Comparison of ENCODE assay signal across 16 cellular contexts in the genomic region with DNA sequence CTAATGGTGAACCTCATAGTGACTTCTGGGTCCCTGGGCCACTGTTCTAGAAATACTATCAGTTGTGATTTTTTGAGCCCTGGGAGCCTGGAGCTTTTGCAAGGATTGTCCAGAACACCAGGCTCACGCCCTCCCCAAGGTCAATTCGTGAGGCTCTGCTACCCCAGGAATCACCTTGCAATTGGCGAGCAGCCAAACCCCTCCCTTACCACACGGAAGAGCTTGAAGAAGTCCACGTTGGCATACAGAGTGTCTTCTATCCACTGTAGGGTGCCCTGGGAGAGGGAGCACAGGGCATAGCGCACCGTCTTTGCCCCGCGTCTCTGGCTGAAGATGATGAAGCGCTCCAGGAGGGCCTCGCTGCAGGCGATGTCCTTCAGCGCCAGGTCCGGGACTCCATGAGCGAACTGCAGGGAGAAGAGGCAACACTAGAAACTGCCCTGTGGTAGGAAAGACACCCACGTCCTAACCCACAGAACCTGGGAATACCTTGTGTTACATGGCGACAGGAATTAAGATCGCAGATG. TPM values are rescaled to one million over a fixed set of nuclear protein-coding genes. Genes with fewer than 3 reads are reported as not detected.
A peak's percentile ranks its signal among the peaks of the same experiment; 100 is the strongest.
DNase-seq lines count a peak whose midpoint lies in the region; ATAC-seq lines count a peak whose summit lies in the region.
"Had no signal": no experiment of that assay in that cellular context is flagged by ENCODE, and none has a peak within 500 bp of the region (broad histone marks: within the 10 kb centered on the region; RNA-seq: fewer than 3 reads in every experiment).

No MANE protein-coding gene starts in this region.

- DNase-seq in sciatic nerve (ENCODE audit: low spot score) = peak; percentile 59
- DNase-seq in D341Med (ENCODE audit: low spot score) = no peak
- DNase-seq in activated CD4-positive, alpha-beta T cell treated with anti-CD3 and anti-CD28 coated beads for 1 hour = no peak
- DNase-seq in HT-29 (ENCODE audit: low spot score) = no peak
- DNase-seq: AML-193; CD4-positive, alpha-beta T cell; H9; MV-4-11; NCI-H1436 treated with DMSO at 0.1 percent for 48 hours; NCI-H2081; NCI-H69; PC-9 had no signal

- no peak for ATAC-seq in sciatic nerve

- peak overlapping the region in 6 of 11 experiments; percentile 8 to 39 (median 20); a peak in 10 of 22 replicates for H3K4me2 ChIP-seq in BLaER1 treated with 17β-estradiol and CSF1 and Interleukin-3, amounts not matched to agents 10 nM and 100 nM
- H3K4me2 ChIP-seq: PC-9 had no signal

- no peaks in the 10 kb centered on the region for H3K36me3 ChIP-seq in BLaER1 treated with 17β-estradiol and CSF1 and Interleukin-3, amounts not matched to agents 10 nM and 100 nM
- H3K36me3 ChIP-seq in HUES6 (ENCODE audit: control insufficient read depth, insufficient read depth, low read length) = no peaks in the 10 kb centered on the region

- no peak overlapping the region for H3K4me3 ChIP-seq in BLaER1 treated with 17β-estradiol and CSF1 and Interleukin-3, amounts not matched to agents 10 nM and 100 nM
- no peak overlapping the region for H3K4me3 ChIP-seq in HUES6 (ENCODE audit: low read depth, low read length)
- H3K4me3 ChIP-seq: PC-9, SK-N-MC had no signal

- peaks cover 12 to 90% (median 34%) of the 10 kb centered on the region in 11 experiments; a peak in 21 of 22 replicates for H3K27me3 ChIP-seq in BLaER1 treated with 17β-estradiol and CSF1 and Interleukin-3, amounts not matched to agents 10 nM and 100 nM
- H3K27me3 ChIP-seq in HUES6 (ENCODE audit: control insufficient read depth, insufficient read depth, low read length) (no peaks in the 10 kb centered on the region), layer of hippocampus (ENCODE audit: control insufficient read depth, insufficient read depth, low read length) (no peaks in the 10 kb centered on the region)

- H3K9me3 ChIP-seq in BLaER1 treated with 17β-estradiol and CSF1 and Interleukin-3, amounts not matched to agents 10 nM and 100 nM (replicated peaks in 1 of 11) = no peaks in the 10 kb centered on the region
- no peaks in the 10 kb centered on the region for H3K9me3 ChIP-seq in HUES6 (ENCODE audit: control insufficient read depth, insufficient read depth, low read depth, low read length)

- no peak overlapping the region for H3K27ac ChIP-seq in BLaER1 treated with 17β-estradiol and CSF1 and Interleukin-3, amounts not matched to agents 10 nM and 100 nM
- H3K27ac ChIP-seq in HUES6 (ENCODE audit: low read depth, low read length) (no peak overlapping the region; the same call in 1 of the 2 replicates), layer of hippocampus (ENCODE audit: low read depth, low read length) (peak overlapping the region; percentile 0)
- H3K27ac ChIP-seq: PC-9, SK-N-MC had no signal

- intact Hi-C loops in sciatic nerve (cut with DNase I) = no loop called here

- peaks cover 25 to 70% (median 52%) of the 10 kb centered on the region in 10 experiments for H3K4me1 ChIP-seq in BLaER1 treated with 17β-estradiol and CSF1 and Interleukin-3, amounts not matched to agents 10 nM and 100 nM
- peaks cover 24% of the 10 kb centered on the region for H3K4me1 ChIP-seq in HUES6 (ENCODE audit: control insufficient read depth, insufficient read depth, low read length)

- peaks cover 0 to 75% (median 0%) of the 10 kb centered on the region in 11 experiments; a peak in 7 of 22 replicates for H4K20me1 ChIP-seq in BLaER1 treated with 17β-estradiol and CSF1 and Interleukin-3, amounts not matched to agents 10 nM and 100 nM

- H3K9ac ChIP-seq in BLaER1 treated with 17β-estradiol and CSF1 and Interleukin-3, amounts not matched to agents 10 nM and 100 nM = no peak overlapping the region
- peak overlapping the region; percentile 13 for H3K9ac ChIP-seq in HUES6 (ENCODE audit: low read length)

RNA-seq across cellular contexts. Expression of gene ABCA4, which starts 22.3 kb away (rescaled TPM):
- 0.40 TPM for total RNA-seq in sciatic nerve
- total RNA-seq in HT-29 (2014; rRNA removed; shearing (Covaris generic)) = 0.29 TPM in 1 of 2 replicates, not detected in the other
- total RNA-seq: CD4-positive, alpha-beta T cell; H9 had no signal
